In the genomic region with DNA sequence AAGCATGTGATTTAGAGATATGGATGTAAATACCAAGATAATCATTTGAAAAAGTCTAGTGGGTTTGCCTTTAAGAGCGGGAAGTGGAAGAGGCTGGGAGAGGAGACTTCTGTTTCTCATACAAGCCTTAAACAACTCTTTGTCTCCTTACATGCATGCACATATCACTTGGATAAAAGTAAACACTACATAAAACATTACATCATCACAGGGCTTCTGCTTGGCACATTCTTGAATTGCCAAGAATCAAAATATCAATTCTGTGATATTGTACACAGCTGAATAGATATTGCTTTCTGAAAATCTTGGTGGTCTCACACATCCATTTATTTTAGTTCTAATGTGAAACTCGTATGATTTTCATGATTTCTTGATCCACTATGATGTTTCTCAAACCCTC, we compare ENCODE assay signal across 26 cellular contexts. TPM values are rescaled to one million over a fixed set of nuclear protein-coding genes. Genes with fewer than 3 reads are reported as not detected.
DNase-seq lines count a peak whose midpoint lies in the region; ATAC-seq, FAIRE-seq and TF ChIP-seq lines count a peak whose summit lies in the region.
"Had no signal": no experiment of that assay in that cellular context is flagged by ENCODE, and none has a peak within 500 bp of the region (broad histone marks: within the 10 kb centered on the region; RNA-seq: fewer than 3 reads in every experiment).

No MANE protein-coding gene starts in this region.

- 0% methylated on average over 2 of the region's 2 CpGs for WGBS in K562 (ENCODE audit: insufficient coverage, low coverage, missing lambda C conversion rate)
- 86% methylated on average over 1 of the region's 2 CpGs for WGBS in mesenchymal stem cell

- no peak overlapping the region for H3K4ac ChIP-seq in mesenchymal stem cell (ENCODE audit: low read depth in 1 of 2, low read length in 2 of 2)

- no peaks in the 10 kb centered on the region for H3K9me1 ChIP-seq in K562 (ENCODE audit: control insufficient read depth, insufficient read depth, low read length)

- no peak overlapping the region for H3K23ac ChIP-seq in mesenchymal stem cell (ENCODE audit: low read length in 2 of 2)

- H3K18ac ChIP-seq in mesenchymal stem cell (ENCODE audit: low read depth in 1 of 2, low read length in 2 of 2), result no peak overlapping the region

- H3K4me3 ChIP-seq in K562 (no peak overlapping the region), mesenchymal stem cell (ENCODE audit: insufficient read depth in 1 of 2, low read depth in 1 of 2, low read length in 2 of 2) (no peak overlapping the region)
- H3K4me3 ChIP-seq: GM23338, HAP-1 had no signal

- H3K27ac ChIP-seq in K562 (ENCODE audit: extremely low read depth, low read depth, low read length) (no peak overlapping the region), mesenchymal stem cell (ENCODE audit: low read length, poor library complexity, severe bottlenecking) (no peak overlapping the region)
- H3K27ac ChIP-seq: C4-2B had no signal

- no peak overlapping the region for H3K9ac ChIP-seq in K562 (ENCODE audit: insufficient read depth in 1 of 2, low read depth in 2 of 2, low read length in 2 of 2)
- no peak overlapping the region for H3K9ac ChIP-seq in mesenchymal stem cell (ENCODE audit: low read length)

- H3K27ac Mint-ChIP-seq in HFFc6, result no peak overlapping the region
- H3K27ac Mint-ChIP-seq in activated naive CD8-positive, alpha-beta T cell treated with anti-CD3 and anti-CD28 coated beads, Interleukin-2, amount 50 U/mL, for 24 hours, result no peak overlapping the region
- H3K27ac Mint-ChIP-seq: B cell; CD8-positive, alpha-beta T cell; GM23338; T-cell had no signal

- intact Hi-C loops in K562 (cut with micrococcal nuclease), result no loop called here

- peaks cover 4% of the 10 kb centered on the region for H3K9me3 Mint-ChIP-seq in HFFc6
- H3K9me3 Mint-ChIP-seq in activated naive CD8-positive, alpha-beta T cell treated with anti-CD3 and anti-CD28 coated beads, Interleukin-2, amount 50 U/mL, for 24 hours, result no peaks in the 10 kb centered on the region
- H3K9me3 Mint-ChIP-seq: CD8-positive, alpha-beta T cell; T-cell had no signal

- peak overlapping the region; percentile 29; the same call in 1 of the 2 replicates for H3K4me3 Mint-ChIP-seq in HFFc6
- no peak overlapping the region for H3K4me3 Mint-ChIP-seq in activated naive CD8-positive, alpha-beta T cell treated with anti-CD3 and anti-CD28 coated beads, Interleukin-2, amount 50 U/mL, for 24 hours
- H3K4me3 Mint-ChIP-seq: B cell; CD8-positive, alpha-beta T cell; GM23338; T-cell had no signal

- no peak overlapping the region for H3K14ac ChIP-seq in mesenchymal stem cell (ENCODE audit: low read length in 2 of 2)

- no TSS peak for BruUV-seq in K562 (replicated peaks; lab: Mats Ljungman, UMichigan)

- in situ Hi-C loops in K562 (cut with MboI), result no loop called here

- no peak for TF ChIP-seq CTCF in HFFc6 (IDR thresholded peaks at IDR 0.05)
- TF ChIP-seq CTCF in K562 (IDR thresholded peaks at IDR 0.05 in 2 of 3, conservative IDR thresholded peaks at IDR 0.05 in 1 of 3; ENCODE audit: insufficient read depth in 2 of 3, low read depth in 1 of 3, low read length in 3 of 3), result no peak

- DNase-seq in EH (ENCODE audit: low read depth) (peak; percentile 5), HFFc6 (no peak), K562 (ENCODE audit: extremely low read depth in 1 of 4, low spot score in 3 of 4) (no peak), mesenchymal stem cell (peak; percentile 42), Kasumi-1 (lab: John Stamatoyannopoulos, UW) (no peak), ureter (ENCODE audit: low spot score) (no peak)
- no peak for DNase-seq in activated naive CD8-positive, alpha-beta T cell treated with anti-CD3 and anti-CD28 coated beads, Interleukin-2, amount 50 U/mL, for 24 hours
- DNase-seq: CD8-positive, alpha-beta T cell; DMS 273 treated with DMSO at 0.1 percent for 48 hours; DND-41; Karpas-422; NCI-H1105; NCI-H1436 treated with DMSO at 0.1 percent for 48 hours; NCI-H1930; NCI-H2107; NCI-H446; NCI-H524 treated with DMSO at 0.1 percent for 48 hours; NCI-H774; NK-92 treated with Interleukin-12 subunit alpha and Interleukin-12 subunit beta, amount 100 ng/mL, for 24 hours; PC-3; T-cell had no signal

- H2BK120ac ChIP-seq in mesenchymal stem cell (ENCODE audit: low read depth, low read length), result no peak overlapping the region

- no peaks in the 10 kb centered on the region for H4K20me1 ChIP-seq in K562 (replicated peaks; ENCODE audit: control insufficient read depth, insufficient read depth, low read length)

- no peak for TF ChIP-seq EP300 in K562 (IDR thresholded peaks at IDR 0.05; ENCODE audit: low read length)

- no peaks in the 10 kb centered on the region for H3K79me1 ChIP-seq in mesenchymal stem cell (replicated peaks; ENCODE audit: low read length, poor library complexity, severe bottlenecking)

- peaks cover 7% of the 10 kb centered on the region for H3K36me3 Mint-ChIP-seq in HFFc6 (ENCODE audit: low read depth)
- H3K36me3 Mint-ChIP-seq in activated naive CD8-positive, alpha-beta T cell treated with anti-CD3 and anti-CD28 coated beads, Interleukin-2, amount 50 U/mL, for 24 hours (ENCODE audit: low read depth), result no peaks in the 10 kb centered on the region
- H3K36me3 Mint-ChIP-seq: CD8-positive, alpha-beta T cell; T-cell had no signal

- H2BK12ac ChIP-seq in mesenchymal stem cell (ENCODE audit: low read length in 2 of 2), result no peak overlapping the region

- no peak for TF ChIP-seq POLR2A in K562 (conservative IDR thresholded peaks at IDR 0.05)

- H3K4me1 Mint-ChIP-seq in HFFc6 (ENCODE audit: low read depth), result peaks cover 44% of the 10 kb centered on the region
- peaks cover 17% of the 10 kb centered on the region for H3K4me1 Mint-ChIP-seq in activated naive CD8-positive, alpha-beta T cell treated with anti-CD3 and anti-CD28 coated beads, Interleukin-2, amount 50 U/mL, for 24 hours

- H3K4me2 ChIP-seq in K562 (ENCODE audit: insufficient read depth, low read length), result no peak overlapping the region
- H3K4me2 ChIP-seq in mesenchymal stem cell (ENCODE audit: low read length, poor library complexity, severe bottlenecking), result no peak overlapping the region
- H3K4me2 ChIP-seq: GM23338 had no signal

- no peak overlapping the region for H2BK5ac ChIP-seq in mesenchymal stem cell (ENCODE audit: low read depth, low read length, poor library complexity, severe bottlenecking)

- POLR2A ChIA-PET in K562 (lab: Yijun Ruan, JAX), result no interaction called here

- H2BK15ac ChIP-seq in mesenchymal stem cell (ENCODE audit: low read depth, poor library complexity, severe bottlenecking), result no peak overlapping the region

- no peaks in the 10 kb centered on the region for H3K27me3 Mint-ChIP-seq in HFFc6 (ENCODE audit: insufficient read depth)
- peaks cover 13% of the 10 kb centered on the region for H3K27me3 Mint-ChIP-seq in activated naive CD8-positive, alpha-beta T cell treated with anti-CD3 and anti-CD28 coated beads, Interleukin-2, amount 50 U/mL, for 24 hours

- H3K4me1 ChIP-seq in K562 (replicated peaks in 1 of 2; ENCODE audit: control insufficient read depth in 2 of 2, insufficient read depth in 2 of 2, low read length in 2 of 2) (no peaks in the 10 kb centered on the region), mesenchymal stem cell (ENCODE audit: control insufficient read depth, insufficient read depth, low read depth, low read length) (peaks cover 11% of the 10 kb centered on the region)
- H3K4me1 ChIP-seq: HAP-1 had no signal

- CTCF ChIA-PET in K562 (lab: Yijun Ruan, JAX; ENCODE audit: low intra/inter-chr PET ratio), result no interaction called here

- no peaks in the 10 kb centered on the region for H3K9me3 ChIP-seq in K562 (replicated peaks; ENCODE audit: control insufficient read depth, insufficient read depth, low read depth, low read length)
- peaks cover 4% of the 10 kb centered on the region for H3K9me3 ChIP-seq in mesenchymal stem cell (ENCODE audit: control insufficient read depth, low read length)
- H3K9me3 ChIP-seq: HAP-1 had no signal

- FAIRE-seq in K562 (lab: Jason Lieb, UNC), result no peak
- FAIRE-seq: GM18507 had no signal

- H2AK5ac ChIP-seq in mesenchymal stem cell (ENCODE audit: low read length, severe bottlenecking), result no peak overlapping the region

- peaks cover 0 to 8% of the 10 kb centered on the region in 2 experiments; a peak in 1 of 5 replicates for H3K27me3 ChIP-seq in K562 (ENCODE audit: control insufficient read depth in 2 of 2, insufficient read depth in 2 of 2, low read length in 2 of 2)
- peaks cover 0 to 20% of the 10 kb centered on the region in 2 experiments for H3K27me3 ChIP-seq in mesenchymal stem cell (ENCODE audit: control insufficient read depth in 1 of 2, insufficient read depth in 1 of 2, low read length in 2 of 2)

- H2AFZ ChIP-seq in K562 (ENCODE audit: low read depth, low read length) (no peak overlapping the region), mesenchymal stem cell (ENCODE audit: low read depth, low read length) (no peak overlapping the region)
- H2AFZ ChIP-seq: GM23338 had no signal

- no peak for ATAC-seq in K562
- ATAC-seq in activated naive CD8-positive, alpha-beta T cell treated with anti-CD3 and anti-CD28 coated beads, Interleukin-2, amount 50 U/mL, for 24 hours, result no peak
- ATAC-seq: CD8-positive, alpha-beta T cell; GM23338; PC-3; T-cell had no signal

- H3K36me3 ChIP-seq in K562 (ENCODE audit: control insufficient read depth, insufficient read depth, low read length) (no peaks in the 10 kb centered on the region), mesenchymal stem cell (ENCODE audit: control insufficient read depth in 1 of 2, insufficient read depth in 2 of 2, low read depth in 1 of 2, low read length in 2 of 2) (no peaks in the 10 kb centered on the region)
- H3K36me3 ChIP-seq: HAP-1 had no signal

- H4K91ac ChIP-seq in mesenchymal stem cell (ENCODE audit: low read length), result no peak overlapping the region

- TF ChIP-seq RAD21 in K562 (CRISPR knock-in tag; conservative IDR thresholded peaks at IDR 0.05 in 1 of 2, IDR thresholded peaks at IDR 0.05 in 1 of 2), result no peak

- H3K79me2 ChIP-seq in K562 (ENCODE audit: control insufficient read depth, insufficient read depth, low read length), result no peaks in the 10 kb centered on the region

- H4K8ac ChIP-seq in mesenchymal stem cell (ENCODE audit: low read length), result no peak overlapping the region

RNA-seq across cellular contexts. Expression of gene FOXD1, which starts 57.6 kb away (rescaled TPM):
- 10 to 100 TPM; 40.0 to 50.0 (median 45.4) TPM for total RNA-seq in HFFc6 (2021; fragmentation: NEBNext Ultra II Directional; extraction: Animal tissue kit (Norgen Biotek cat#: 25700))
- total RNA-seq in K562 (2011; cell fraction: chromatin; rRNA removed; ENCODE audit: low replicate concordance), result not detected in 2 replicates
- 0.17 and 0.26 TPM in 2 replicates for total RNA-seq in K562 (2011; cell fraction: nucleolus; rRNA removed)
- 0.23 and 0.81 TPM in 2 replicates for total RNA-seq in K562 (2011; cell fraction: nucleoplasm; rRNA removed)
- total RNA-seq in K562 (2014; rRNA removed) (0.33 TPM in 1 of 2 replicates, not detected in the other), K562 (2014; rRNA removed; fragmentation: Illumina TruSeq; extraction: Trizol) (0.07 TPM in 1 of 2 replicates, not detected in the other), K562 (2015; rRNA removed; fragmentation: Illumina TruSeq; extraction: Trizol) (not detected in 2 replicates), K562 (2021) (0.22 and 0.40 TPM in 2 replicates), ureter (1.1 TPM)
- polyA plus RNA-seq in K562 (2011; rRNA removed) (0.03 TPM in 2 replicates), K562 (2014; fragmentation: Illumina TruSeq; extraction: Trizol) (0.06 and 0.10 TPM in 2 replicates), K562 (2014; fragmentation: Nextera tagmentation; extraction: Ambion mirVana) (not detected), K562 (2014; rRNA removed) (0.20 TPM in 1 of 2 replicates, not detected in the other)
- polyA plus RNA-seq in K562 (2011; cell fraction: cytosol; rRNA removed), result 0.04 and 0.06 TPM in 2 replicates
- polyA plus RNA-seq in K562 (2011; cell fraction: nucleus; rRNA removed), result 0.06 and 0.18 TPM in 2 replicates
- 0.07 and 0.09 TPM in 2 replicates for polyA plus RNA-seq in K562 (2012)
- polyA minus RNA-seq in K562 (2011; rRNA and poly(A)+ RNA removed), result not detected in 2 replicates
- polyA minus RNA-seq in K562 (2011; cell fraction: cytosol; rRNA and poly(A)+ RNA removed), result not detected in 2 replicates
- polyA minus RNA-seq in K562 (2011; cell fraction: nucleus; rRNA and poly(A)+ RNA removed), result 0.13 TPM in 1 of 2 replicates, not detected in the other
- polyA plus RNA-seq in mesenchymal stem cell (2013, experiment 1 of 2), result 5.7 TPM
- 5.4 TPM for polyA plus RNA-seq in mesenchymal stem cell (2013, experiment 2 of 2)
- polyA plus RNA-seq: GM23338 had no signal

Comparison
In these comparisons a context has a peak if more than half of its experiments do, and no peak if none do; other contexts are left out.
1. DNase-seq: peak in EH (single experiment) and mesenchymal stem cell (single experiment); none in HFFc6 (single experiment), K562 (0 of 4), Kasumi-1 (0 of 2), ureter (single experiment) and activated naive CD8-positive, alpha-beta T cell treated with anti-CD3 and anti-CD28 coated beads, Interleukin-2, amount 50 U/mL, for 24 hours (single experiment).
2. RNA of gene FOXD1, which starts 57.6 kb away (total RNA-seq): 40.0 to 50.0 TPM in HFFc6; 1.1 TPM in ureter (single experiment) and 0.07 to 0.81 TPM in K562; every median in the first group is over 10 times any median in the second.